In the genomic region with DNA sequence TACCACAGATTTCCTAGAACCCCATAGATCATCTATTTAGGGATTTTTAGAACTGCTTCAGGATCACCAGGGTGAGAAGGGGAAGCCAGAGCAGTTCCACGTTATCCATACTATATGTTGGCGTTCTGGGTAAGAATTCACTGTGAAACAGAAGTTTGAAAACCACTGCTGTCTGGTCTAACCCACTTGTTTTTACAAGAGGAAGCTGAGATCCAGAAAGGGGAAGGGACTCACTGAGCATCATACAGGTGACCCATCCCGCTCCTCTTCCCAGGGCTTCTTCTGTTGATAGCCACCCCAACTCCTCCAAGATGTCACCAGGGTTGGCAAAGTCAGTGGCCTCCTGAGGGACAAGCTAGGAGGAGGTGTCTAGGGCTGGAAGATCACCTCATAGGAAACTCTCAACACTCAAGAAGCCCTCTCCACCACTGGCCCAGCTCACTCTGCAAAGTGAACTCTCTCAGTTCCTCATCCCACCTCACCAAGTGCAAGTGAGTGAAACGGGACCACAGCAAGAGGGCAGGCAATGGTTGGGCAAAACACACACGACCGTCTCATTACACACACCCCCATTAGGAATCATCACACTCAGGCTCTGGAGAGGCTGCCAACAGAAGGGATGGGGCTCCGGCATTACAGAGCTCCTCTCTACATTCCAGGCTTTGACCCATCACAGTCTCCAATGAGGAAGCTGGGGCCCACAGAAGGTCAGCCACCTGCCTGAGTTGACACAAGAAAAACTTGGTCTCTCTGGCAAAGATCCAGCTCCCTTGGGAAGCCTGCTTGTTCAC, we compare ENCODE assay signal across 10 cellular contexts. TPM values are rescaled to one million over a fixed set of nuclear protein-coding genes. Genes with fewer than 3 reads are reported as not detected.
DNase-seq lines count a peak whose midpoint lies in the region; ATAC-seq, FAIRE-seq and TF ChIP-seq lines count a peak whose summit lies in the region.
"Had no signal": no experiment of that assay in that cellular context is flagged by ENCODE, and none has a peak within 500 bp of the region (broad histone marks: within the 10 kb centered on the region; RNA-seq: fewer than 3 reads in every experiment).

No MANE protein-coding gene starts in this region.

- H3K4me2 ChIP-seq in A549, result 0 out of 3 replicates have a peak overlapping the region, but pooled peaks have one; percentile 64

- no peak overlapping the region for H3K27ac ChIP-seq in A549
- peak overlapping the region; percentile 88 for H3K27ac ChIP-seq in left ventricle myocardium inferior (replicated peaks)
- H3K27ac ChIP-seq in esophagus muscularis mucosa (replicated peaks in 1 of 4), result no peak overlapping the region

- no peak for FAIRE-seq in A549 (lab: Jason Lieb, UNC)
- FAIRE-seq: G401.6 had no signal

- no peaks in the 10 kb centered on the region for H3K27me3 ChIP-seq in left ventricle myocardium inferior (ENCODE audit: low read depth)
- peaks cover 0 to 17% (median 0%) of the 10 kb centered on the region in 4 donors for H3K27me3 ChIP-seq in esophagus muscularis mucosa

- TF ChIP-seq CTCF in A549 (IDR thresholded peaks at IDR 0.05) (no peak), left ventricle myocardium inferior (IDR thresholded peaks at IDR 0.05; ENCODE audit: borderline replicate concordance) (no peak), esophagus muscularis mucosa (IDR thresholded peaks at IDR 0.05) (no peak)

- H3K9me3 ChIP-seq in A549 (no peaks in the 10 kb centered on the region), left ventricle myocardium inferior (replicated peaks) (no peaks in the 10 kb centered on the region), esophagus muscularis mucosa (no peaks in the 10 kb centered on the region)

- DNase-seq in A549 (ENCODE audit: low read depth in 1 of 2, low spot score in 1 of 2) (no peak), KBM-7 (peak; percentile 66), left ventricle myocardium inferior (no peak), esophagus muscularis mucosa (ENCODE audit: extremely low spot score) (no peak)
- no peak for DNase-seq in activated naive CD4-positive, alpha-beta T cell (lab: John Stamatoyannopoulos, UW)

- in situ Hi-C loops in KBM-7 (cut with MboI; ENCODE audit: low pct_unique_long_range_greater_than_20kb, low sequenced_read_pairs), result no loop called here

- WGBS in A549 (ENCODE audit: missing lambda C conversion rate), result 94% methylated on average over 7 of the region's 7 CpGs
- 98% methylated on average over 6 of the region's 7 CpGs for WGBS in esophagus muscularis mucosa

- H3K4me3 ChIP-seq in A549, result no peak overlapping the region
- peak overlapping the region; percentile 82 for H3K4me3 ChIP-seq in left ventricle myocardium inferior
- peak overlapping the region in 2 of 4 donors; percentile 61 to 64 for H3K4me3 ChIP-seq in esophagus muscularis mucosa

- TF ChIP-seq EP300 in A549 (IDR thresholded peaks at IDR 0.05), result no peak
- no peak for TF ChIP-seq EP300 in esophagus muscularis mucosa (IDR thresholded peaks at IDR 0.05)

- TF ChIP-seq POLR2A in A549 (IDR thresholded peaks at IDR 0.05; ENCODE audit: low read length), result no peak
- TF ChIP-seq POLR2A in esophagus muscularis mucosa (IDR thresholded peaks at IDR 0.05; ENCODE audit: low read depth), result no peak

- H3K4me1 ChIP-seq in A549, result peaks cover 14% of the 10 kb centered on the region; the same call in 2 of the 3 replicates
- peaks cover 60% of the 10 kb centered on the region for H3K4me1 ChIP-seq in left ventricle myocardium inferior
- peaks cover 16 to 28% (median 21%) of the 10 kb centered on the region in 4 donors for H3K4me1 ChIP-seq in esophagus muscularis mucosa

- no peak for ATAC-seq in A549
- peak; percentile 67 for ATAC-seq in GM18909 (IDR thresholded peaks at IDR 0.05; ENCODE audit: poor library complexity, unreplicated experiment)
- no peak for ATAC-seq in HG02763 (IDR thresholded peaks at IDR 0.05; ENCODE audit: unreplicated experiment)
- no peak for ATAC-seq in HG03378 (IDR thresholded peaks at IDR 0.05; ENCODE audit: unreplicated experiment)
- ATAC-seq: left lobe of liver had no signal

- H3K36me3 ChIP-seq in left ventricle myocardium inferior, result peaks cover 4% of the 10 kb centered on the region
- peaks cover 0 to 7% (median 0%) of the 10 kb centered on the region in 4 donors for H3K36me3 ChIP-seq in esophagus muscularis mucosa

- intact Hi-C loops in left ventricle myocardium inferior (cut with micrococcal nuclease), result loop anchor here (5.0 to 10.0 kb wide), 3 partner anchors 100 to 292 kb away; partner anchors contain the start of gene HERC1
- intact Hi-C loops in esophagus muscularis mucosa (cut with DNase I), result loop anchor here (5.0 to 10.0 kb wide), 3 partner anchors 97 to 210 kb away; partner anchors contain the start of gene HERC1

- POLR2A ChIA-PET in A549 (lab: Yijun Ruan, JAX), result no interaction called here

- TF ChIP-seq RAD21 in A549 (conservative IDR thresholded peaks at IDR 0.05 in 1 of 2, IDR thresholded peaks at IDR 0.05 in 1 of 2), result no peak

- CTCF ChIA-PET in A549 (lab: Yijun Ruan, JAX), result interaction anchor here (1.4 to 15.1 kb wide), 15 partner anchors 10 to 578 kb away, joined by 4 to 173 read pairs (median 24); no protein-coding TSS in a partner anchor

TF ChIP-seq in A549, 52 proteins besides CTCF, POLR2A, EP300 and RAD21:
- no peak for TF ChIP-seq RCOR1 (IDR thresholded peaks at IDR 0.05; ENCODE audit: low read depth, low read length)
TF ChIP-seq in A549: peak in this region for 0.

RNA-seq across cellular contexts. Expression of gene DAPK2, which starts 1.8 kb away (rescaled TPM):
- 4.2 and 4.8 TPM in 2 replicates for polyA plus RNA-seq in A549 (2011; rRNA removed)
- 4.5 and 5.5 TPM in 2 replicates for polyA plus RNA-seq in A549 (2012; cell fraction: cytosol; rRNA removed)
- polyA plus RNA-seq in A549 (2012; cell fraction: nucleus; rRNA removed), result 7.6 and 9.2 TPM in 2 replicates
- 3.1 to 4.3 TPM (median 3.4 TPM) in 3 replicates for polyA plus RNA-seq in A549 (2017; fragmentation: RNase III; extraction: RNeasy Plus Mini Kit Qiagen cat#74134 plus additional on column Dnase treatment)
- polyA minus RNA-seq in A549 (2011; rRNA and poly(A)+ RNA removed), result 3.4 and 4.8 TPM in 2 replicates
- total RNA-seq in left ventricle myocardium inferior, result 39.0 TPM
- total RNA-seq in esophagus muscularis mucosa, result 10 to 100 TPM in 1 of 4 donors, 1 to 10 TPM in 3; 1.5 to 11.2 (median 7.3) TPM

RNA-seq across cellular contexts. Expression of gene CIAO2A, which starts 49.1 kb away (rescaled TPM):
- polyA plus RNA-seq in A549 (2011; rRNA removed), result 149 and 231 TPM in 2 replicates
- polyA plus RNA-seq in A549 (2012; cell fraction: cytosol; rRNA removed), result 76.0 and 89.9 TPM in 2 replicates
- polyA plus RNA-seq in A549 (2012; cell fraction: nucleus; rRNA removed), result 16.9 and 42.0 TPM in 2 replicates
- 140 to 156 TPM (median 141 TPM) in 3 replicates for polyA plus RNA-seq in A549 (2017; fragmentation: RNase III; extraction: RNeasy Plus Mini Kit Qiagen cat#74134 plus additional on column Dnase treatment)
- polyA minus RNA-seq in A549 (2011; rRNA and poly(A)+ RNA removed), result 9.0 and 9.5 TPM in 2 replicates
- total RNA-seq in left ventricle myocardium inferior, result 71.0 TPM
- total RNA-seq in esophagus muscularis mucosa, result 10 to 100 TPM; 15.3 to 24.4 (median 20.4) TPM

RNA-seq across cellular contexts. Expression of gene SNX1, which starts 51.3 kb away (rescaled TPM):
- 89.4 and 95.7 TPM in 2 replicates for polyA plus RNA-seq in A549 (2011; rRNA removed)
- polyA plus RNA-seq in A549 (2012; cell fraction: cytosol; rRNA removed), result 79.2 and 87.7 TPM in 2 replicates
- polyA plus RNA-seq in A549 (2012; cell fraction: nucleus; rRNA removed), result 104 and 125 TPM in 2 replicates
- 81.8 to 87.3 TPM (median 86.7 TPM) in 3 replicates for polyA plus RNA-seq in A549 (2017; fragmentation: RNase III; extraction: RNeasy Plus Mini Kit Qiagen cat#74134 plus additional on column Dnase treatment)
- polyA minus RNA-seq in A549 (2011; rRNA and poly(A)+ RNA removed), result 64.9 and 79.0 TPM in 2 replicates
- total RNA-seq in left ventricle myocardium inferior, result 72.1 TPM
- total RNA-seq in esophagus muscularis mucosa, result 10 to 100 TPM; 79.4 to 93.0 (median 87.5) TPM
